12 cellular contexts compared by ENCODE assay signal in genomic region chr10:116838143-116838725, GRCh38. TPM values are rescaled to one million over a fixed set of nuclear protein-coding genes. Genes with fewer than 3 reads are reported as not detected.
A peak's percentile ranks its signal among the peaks of the same experiment; 100 is the strongest.
DNase-seq lines count a peak whose midpoint lies in the region; ATAC-seq and TF ChIP-seq lines count a peak whose summit lies in the region.
"Had no signal": no experiment of that assay in that cellular context is flagged by ENCODE, and none has a peak within 500 bp of the region (broad histone marks: within the 10 kb centered on the region; RNA-seq: fewer than 3 reads in every experiment).

No MANE protein-coding gene starts in this region.

- no peak overlapping the region for H3K27ac ChIP-seq in substantia nigra (ENCODE audit: low read depth, low read length, poor library complexity, severe bottlenecking)
- H3K27ac ChIP-seq in smooth muscle cell (ENCODE audit: low read depth) = no peak overlapping the region

- ATAC-seq in GM21367 (IDR thresholded peaks at IDR 0.05; ENCODE audit: unreplicated experiment) (peak; percentile 92), HG03066 (IDR thresholded peaks at IDR 0.05; ENCODE audit: low read depth, unreplicated experiment) (peak; percentile 66)

- no peak for TF ChIP-seq CTCF in GM10248 (IDR thresholded peaks at IDR 0.05; ENCODE audit: control extremely low read depth, extremely low read depth, low read depth, missing control alignments)
- TF ChIP-seq CTCF in smooth muscle cell (IDR thresholded peaks at IDR 0.05; ENCODE audit: borderline replicate concordance, insufficient read depth, poor library complexity, severe bottlenecking) = no peak

- no peak overlapping the region for H2AFZ ChIP-seq in smooth muscle cell (ENCODE audit: low read depth)

- WGBS in smooth muscle cell (ENCODE audit: low lambda C conversion rate) = 66% methylated on average over 5 of the region's 5 CpGs

- no peaks in the 10 kb centered on the region for H3K79me2 ChIP-seq in smooth muscle cell (ENCODE audit: low read depth)

- H3K4me2 ChIP-seq in smooth muscle cell = no peak overlapping the region

- CTCF ChIA-PET in GM10248 (lab: Yijun Ruan, JAX) = interaction anchor here (0.9 to 3.2 kb wide), 3 partner anchors 9 to 50 kb away, joined by 3 to 13 read pairs (median 6); no protein-coding TSS in a partner anchor

- DNase-seq in GM10248 (ENCODE audit: extremely low spot score) (peak; percentile 27), NOMO-1 treated with dmso at 0.1 percent for 144 hours (lab: John Stamatoyannopoulos, UW; ENCODE audit: unreplicated experiment) (peak; percentile 29), NCI-H510A (lab: John Stamatoyannopoulos, UW) (no peak), NCI-H748 (lab: John Stamatoyannopoulos, UW; ENCODE audit: unreplicated experiment) (no peak), substantia nigra (lab: John Stamatoyannopoulos, UW) (no peak), smooth muscle cell (lab: John Stamatoyannopoulos, UW; ENCODE audit: unreplicated experiment) (no peak)
- DNase-seq: activated CD4-positive, alpha-beta T cell treated with anti-CD3 and anti-CD28 coated beads, Interleukin-2, amount 10 ng/mL, durations not matched to agents 7 days and 5 days; DMS153; NCI-H524 treated with DMSO at 0.1 percent for 48 hours had no signal

- no peaks in the 10 kb centered on the region for H3F3A ChIP-seq in smooth muscle cell (ENCODE audit: low read depth)

- no peak overlapping the region for H3K9ac ChIP-seq in smooth muscle cell (ENCODE audit: low read depth)

- H3K27me3 ChIP-seq in smooth muscle cell (ENCODE audit: low read depth) = peaks cover 26% of the 10 kb centered on the region

- H3K36me3 ChIP-seq in smooth muscle cell (ENCODE audit: low read depth) = no peaks in the 10 kb centered on the region

- no peak overlapping the region for H3K4me3 ChIP-seq in smooth muscle cell

- H3K4me1 ChIP-seq in smooth muscle cell (ENCODE audit: low read depth) = peaks cover 57% of the 10 kb centered on the region

- H3K9me3 ChIP-seq in smooth muscle cell (replicated peaks; ENCODE audit: low read depth) = no peaks in the 10 kb centered on the region

- POLR2A ChIA-PET in GM10248 (lab: Yijun Ruan, JAX) = no interaction called here

- H4K20me1 ChIP-seq in smooth muscle cell (ENCODE audit: low read depth) = no peaks in the 10 kb centered on the region

RNA-seq across cellular contexts. Expression of gene ENO4, which starts 11.1 kb away (rescaled TPM):
- 0.54 and 0.67 TPM in 2 replicates for total RNA-seq in smooth muscle cell
- 1.1 and 1.3 TPM in 2 replicates for polyA plus RNA-seq in smooth muscle cell
- total RNA-seq: activated CD4-positive, alpha-beta T cell treated with anti-CD3 and anti-CD28 coated beads, Interleukin-2, amount 10 ng/mL, durations not matched to agents 7 days and 5 days; cardiac septum had no signal

Comparison
In these comparisons a context has a peak if more than half of its experiments do, and no peak if none do; other contexts are left out.
1. DNase-seq: peak in GM10248 (single experiment) and NOMO-1 treated with dmso at 0.1 percent for 144 hours (single experiment); none in NCI-H510A (single experiment), NCI-H748 (single experiment), substantia nigra (0 of 49) and smooth muscle cell (single experiment).